In the genomic region with DNA sequence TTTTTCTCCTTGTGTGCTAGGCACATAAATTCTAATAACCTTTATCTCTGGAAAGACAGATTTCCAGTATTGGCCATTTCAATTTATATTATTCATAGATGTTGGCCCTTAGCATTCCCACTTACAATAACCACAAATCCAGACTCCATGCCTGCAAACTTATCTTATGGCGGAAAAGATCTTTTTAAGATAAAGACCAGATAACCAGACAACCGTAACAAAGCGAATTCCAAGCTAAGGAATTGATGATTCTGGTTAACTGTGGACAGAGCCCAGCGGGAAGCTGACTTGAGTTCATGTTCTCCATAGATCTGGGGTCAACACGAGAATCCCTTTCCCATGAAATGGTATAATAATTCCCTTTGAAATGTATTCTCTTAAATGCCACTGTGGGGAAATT, we compare ENCODE assay signal across 19 cellular contexts. TPM values are rescaled to one million over a fixed set of nuclear protein-coding genes. Genes with fewer than 3 reads are reported as not detected.
A peak's percentile ranks its signal among the peaks of the same experiment; 100 is the strongest.
DNase-seq lines count a peak whose midpoint lies in the region; ATAC-seq and TF ChIP-seq lines count a peak whose summit lies in the region.
"Had no signal": no experiment of that assay in that cellular context is flagged by ENCODE, and none has a peak within 500 bp of the region (broad histone marks: within the 10 kb centered on the region; RNA-seq: fewer than 3 reads in every experiment).

No MANE protein-coding gene starts in this region.

- no peaks in the 10 kb centered on the region for H3K79me2 ChIP-seq in osteoblast (ENCODE audit: insufficient read depth, low read length)

- TF ChIP-seq CTCF in Caco-2 (IDR thresholded peaks at IDR 0.05; ENCODE audit: insufficient read depth in 1 of 2, low read depth in 1 of 2, low read length in 1 of 2, severe bottlenecking in 1 of 2, unreplicated experiment in 1 of 2) (no peak), endodermal cell (conservative IDR thresholded peaks at IDR 0.05) (no peak), osteoblast (IDR thresholded peaks at IDR 0.05; ENCODE audit: extremely low read depth, low read depth, low read length) (no peak)

- H4K20me1 ChIP-seq in osteoblast (ENCODE audit: insufficient read depth, low read length) = no peaks in the 10 kb centered on the region
- H4K20me1 ChIP-seq: BLaER1 had no signal

- 45 to 58% methylated on average over 5 of the region's 5 CpGs for WGBS in endodermal cell (ENCODE audit: insufficient coverage in 1 of 2, insufficient read length in 1 of 2), 2 experiments
- 86% methylated on average over 4 of the region's 5 CpGs; no CpG with 5 or more reads in 1 of the 2 experiments for WGBS in mesodermal cell (ENCODE audit: insufficient coverage in 2 of 2), 2 experiments

- H3K4me3 Mint-ChIP-seq in Caco-2 (ENCODE audit: unreplicated experiment) (no peak overlapping the region), endodermal cell (peak overlapping the region; percentile 15)
- H3K4me3 Mint-ChIP-seq: B cell; CD4-positive, CD25-positive, alpha-beta regulatory T cell; CD8-positive, alpha-beta memory T cell had no signal

- H3K4me1 ChIP-seq in Caco-2 = peaks cover 62% of the 10 kb centered on the region
- peaks cover 32% of the 10 kb centered on the region for H3K4me1 ChIP-seq in endodermal cell (ENCODE audit: control insufficient read depth, insufficient read depth, low read length)
- peaks cover 50% of the 10 kb centered on the region for H3K4me1 ChIP-seq in mesodermal cell (ENCODE audit: control insufficient read depth, insufficient read depth, low read length, poor library complexity, severe bottlenecking)
- H3K4me1 ChIP-seq in osteoblast (ENCODE audit: insufficient read depth, low read length) = peaks cover 10% of the 10 kb centered on the region
- H3K4me1 ChIP-seq: BLaER1 had no signal

- H3K36me3 ChIP-seq in Caco-2 (ENCODE audit: control insufficient read depth, insufficient read depth, low read length) (no peaks in the 10 kb centered on the region), endodermal cell (ENCODE audit: control insufficient read depth, insufficient read depth, low read length) (no peaks in the 10 kb centered on the region), mesodermal cell (ENCODE audit: control insufficient read depth, insufficient read depth, low read length) (no peaks in the 10 kb centered on the region), osteoblast (ENCODE audit: insufficient read depth, low read length) (no peaks in the 10 kb centered on the region)
- H3K36me3 ChIP-seq: BLaER1 had no signal

- peaks cover 5% of the 10 kb centered on the region for H3K9me3 Mint-ChIP-seq in Caco-2 (ENCODE audit: unreplicated experiment)
- no peaks in the 10 kb centered on the region for H3K9me3 Mint-ChIP-seq in endodermal cell
- H3K9me3 Mint-ChIP-seq: CD8-positive, alpha-beta memory T cell had no signal

- H3K27me3 Mint-ChIP-seq in Caco-2 (ENCODE audit: insufficient read depth, unreplicated experiment) = no peaks in the 10 kb centered on the region
- H3K27me3 Mint-ChIP-seq in endodermal cell (ENCODE audit: insufficient read depth) = no peaks in the 10 kb centered on the region
- H3K27me3 Mint-ChIP-seq: B cell; CD4-positive, CD25-positive, alpha-beta regulatory T cell; CD8-positive, alpha-beta memory T cell had no signal

- H3K27me3 ChIP-seq in Caco-2 (replicated peaks; ENCODE audit: control insufficient read depth, insufficient read depth, low read length) = no peaks in the 10 kb centered on the region
- H3K27me3 ChIP-seq in endodermal cell (ENCODE audit: control insufficient read depth, insufficient read depth, low read length, poor library complexity, severe bottlenecking) = no peaks in the 10 kb centered on the region
- no peaks in the 10 kb centered on the region for H3K27me3 ChIP-seq in osteoblast (ENCODE audit: insufficient read depth, low read length)
- H3K27me3 ChIP-seq: BLaER1 had no signal

- H3K27ac Mint-ChIP-seq in Caco-2 (ENCODE audit: unreplicated experiment) (peak overlapping the region; percentile 94), endodermal cell (peak overlapping the region; percentile 92)
- H3K27ac Mint-ChIP-seq: B cell had no signal

- H2AFZ ChIP-seq in osteoblast (ENCODE audit: low read length) = no peak overlapping the region
- H2AFZ ChIP-seq: GM23248 had no signal

- no TSS peak for BruUV-seq in Caco-2 (replicated peaks; lab: Mats Ljungman, UMichigan)

- H3K27ac ChIP-seq in endodermal cell (ENCODE audit: low read depth, low read length) (no peak overlapping the region), mesodermal cell (ENCODE audit: low read depth, low read length, severe bottlenecking) (peak overlapping the region; percentile 68), osteoblast (ENCODE audit: low read depth, low read length) (no peak overlapping the region)
- H3K27ac ChIP-seq: 22Rv1, BLaER1, C4-2B, GM23248 had no signal

- H3K4me2 ChIP-seq in osteoblast (ENCODE audit: insufficient read depth, low read length) = no peak overlapping the region
- H3K4me2 ChIP-seq: BLaER1 had no signal

- DNase-seq in Caco-2 = no peak
- no peak for DNase-seq in endodermal cell
- DNase-seq in osteoblast (ENCODE audit: insufficient read length, low spot score, missing footprints) = no peak
- no peak for DNase-seq in activated naive CD4-positive, alpha-beta T cell treated with anti-CD3 and anti-CD28 coated beads, Interleukin-2, amount 50 U/mL, for 16 hours
- DNase-seq: Calu3; CD4-positive, CD25-positive, alpha-beta regulatory T cell; CD8-positive, alpha-beta memory T cell; DMS53; DMS79 treated with DMSO at 0.1 percent for 48 hours; GF-D8; GM23248; H7; HCEC 1CT had no signal

- H3K4me1 Mint-ChIP-seq in Caco-2 (ENCODE audit: low read depth, unreplicated experiment) (peaks cover 63% of the 10 kb centered on the region), endodermal cell (peaks cover 67% of the 10 kb centered on the region)
- H3K4me1 Mint-ChIP-seq: B cell had no signal

- H3K36me3 Mint-ChIP-seq in Caco-2 (ENCODE audit: insufficient read depth, unreplicated experiment) (peaks cover 7% of the 10 kb centered on the region), endodermal cell (ENCODE audit: low read depth) (no peaks in the 10 kb centered on the region)
- H3K36me3 Mint-ChIP-seq: CD4-positive, CD25-positive, alpha-beta regulatory T cell; CD8-positive, alpha-beta memory T cell had no signal

- H3K9ac ChIP-seq in endodermal cell (ENCODE audit: extremely low read depth, low read length, poor library complexity, severe bottlenecking) = peak overlapping the region; percentile 38
- H3K9ac ChIP-seq: BLaER1, GM23248 had no signal

- no peak overlapping the region for H3K4me3 ChIP-seq in Caco-2 (ENCODE audit: low read depth, low read length)
- no peak overlapping the region for H3K4me3 ChIP-seq in endodermal cell (ENCODE audit: low read length)
- H3K4me3 ChIP-seq in mesodermal cell (ENCODE audit: extremely low read depth, insufficient read depth, low read length, poor library complexity, severe bottlenecking) = no peak overlapping the region
- H3K4me3 ChIP-seq in osteoblast (ENCODE audit: insufficient read depth, low read length) = no peak overlapping the region
- H3K4me3 ChIP-seq: BLaER1, GM23248 had no signal

- CTCF ChIA-PET in Caco-2 (lab: Charles Lee) = no interaction called here

- no peak for ATAC-seq in GM18520 (IDR thresholded peaks at IDR 0.05; ENCODE audit: unreplicated experiment)

- POLR2A ChIA-PET in Caco-2 (lab: Charles Lee) = interaction anchor here (1.1 kb wide), 1 partner anchor 11 kb away, joined by 5 read pairs; no protein-coding TSS in a partner anchor

- intact Hi-C loops in Caco-2 (cut with micrococcal nuclease; ENCODE audit: unreplicated experiment) = no loop called here

- H3K9me3 ChIP-seq in Caco-2 (no peaks in the 10 kb centered on the region), endodermal cell (ENCODE audit: control insufficient read depth, low read length) (no peaks in the 10 kb centered on the region), mesodermal cell (ENCODE audit: control insufficient read depth, low read length) (peaks cover 4% of the 10 kb centered on the region), osteoblast (ENCODE audit: low read depth, low read length) (no peaks in the 10 kb centered on the region)
- H3K9me3 ChIP-seq: BLaER1 had no signal

RNA-seq across cellular contexts. Expression of gene KLF6, which starts 37.5 kb away (rescaled TPM):
- total RNA-seq in Caco-2 (2022) = 78.5 and 84.5 TPM in 2 replicates
- 10 to 100 TPM; 59.0 to 71.2 TPM for total RNA-seq in endodermal cell
- polyA plus RNA-seq in endodermal cell (2013, experiment 1 of 2) = 36.4 TPM
- polyA plus RNA-seq in endodermal cell (2013, experiment 2 of 2) = 43.6 TPM
- polyA plus RNA-seq in mesodermal cell (2013, experiment 1 of 2) = 70.0 TPM
- polyA plus RNA-seq in mesodermal cell (2013, experiment 2 of 2) = 71.2 TPM
- total RNA-seq in osteoblast = 50.1 and 52.1 TPM in 2 replicates
